8 cellular contexts compared by ENCODE assay signal in the genomic region with DNA sequence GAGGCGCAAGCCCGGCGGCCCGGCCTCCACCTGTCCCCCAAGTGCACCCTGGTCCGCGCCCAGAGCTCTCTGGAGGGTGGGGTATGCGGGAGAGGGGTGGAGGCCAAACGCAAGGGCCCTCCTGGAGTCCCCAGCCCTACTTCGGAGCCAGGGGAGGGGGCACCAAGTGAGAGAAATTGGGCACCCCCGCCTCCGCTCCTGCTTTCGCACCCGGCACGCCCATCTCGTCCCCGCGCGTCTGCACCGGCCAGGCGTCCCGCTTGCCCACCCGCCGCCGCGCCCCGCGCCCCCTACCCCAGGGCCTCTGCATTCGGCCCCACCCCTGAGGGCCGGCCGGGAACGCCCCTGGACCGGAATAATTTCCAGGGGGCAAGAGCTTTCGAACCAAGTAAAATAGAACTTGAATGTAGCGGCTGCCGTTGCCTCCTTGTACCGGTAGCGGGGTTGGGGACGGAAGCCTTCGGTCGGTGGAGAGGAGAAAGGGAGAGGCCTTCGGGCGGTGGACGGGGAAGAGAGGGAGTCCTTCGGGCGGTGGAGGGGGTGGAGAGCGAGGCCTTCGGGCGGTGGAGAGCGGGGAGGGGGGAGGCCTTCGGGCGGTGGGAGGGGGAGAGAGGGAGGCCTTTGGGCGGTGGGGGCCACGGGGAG. TPM values are rescaled to one million over a fixed set of nuclear protein-coding genes. Genes with fewer than 3 reads are reported as not detected.
DNase-seq lines count a peak whose midpoint lies in the region; ATAC-seq and TF ChIP-seq lines count a peak whose summit lies in the region.

No MANE protein-coding gene starts in this region.

- POLR2A ChIA-PET in WTC11 (lab: Charles Lee): interaction anchor here (0.6 to 3.0 kb wide), 6 partner anchors 13 to 452 kb away, joined by 3 to 14 read pairs (median 4); partner anchors contain the start of gene EDF1

- H3K4me3 Mint-ChIP-seq in T-helper 1 cell treated with Interleukin-12 subunit alpha and Interleukin-12 subunit beta and Interleukin-4 antibody, amounts not matched to agents 30 μg/mL and 1 μg/mL, for 36 hours: peak overlapping the region; percentile 94
- H3K4me3 Mint-ChIP-seq in WTC11 (peak overlapping the region; percentile 94), nephron progenitor cell (peak overlapping the region; percentile 94)

- H3K4me3 ChIP-seq in epithelial cell of proximal tubule (ENCODE audit: low read depth, low read length): peak overlapping the region; percentile 77

- peaks cover 10% of the 10 kb centered on the region for H3K27me3 Mint-ChIP-seq in T-helper 1 cell treated with Interleukin-12 subunit alpha and Interleukin-12 subunit beta and Interleukin-4 antibody, amounts not matched to agents 30 μg/mL and 1 μg/mL, for 36 hours (ENCODE audit: low read depth)
- peaks cover 3% of the 10 kb centered on the region for H3K27me3 Mint-ChIP-seq in WTC11 (ENCODE audit: low read depth)
- H3K27me3 Mint-ChIP-seq in nephron progenitor cell (ENCODE audit: low read depth, poor library complexity): peaks cover 9% of the 10 kb centered on the region

- peaks cover 5% of the 10 kb centered on the region for H3K36me3 Mint-ChIP-seq in T-helper 1 cell treated with Interleukin-12 subunit alpha and Interleukin-12 subunit beta and Interleukin-4 antibody, amounts not matched to agents 30 μg/mL and 1 μg/mL, for 36 hours (ENCODE audit: low read depth)
- peaks cover 2% of the 10 kb centered on the region; the same call in 1 of the 2 replicates for H3K36me3 Mint-ChIP-seq in WTC11
- H3K36me3 Mint-ChIP-seq in nephron progenitor cell (ENCODE audit: low read depth): no peaks in the 10 kb centered on the region

- H3K4me1 Mint-ChIP-seq in T-helper 1 cell treated with Interleukin-12 subunit alpha and Interleukin-12 subunit beta and Interleukin-4 antibody, amounts not matched to agents 30 μg/mL and 1 μg/mL, for 36 hours (ENCODE audit: low read depth): peaks cover 7% of the 10 kb centered on the region
- H3K4me1 Mint-ChIP-seq in WTC11 (peaks cover 6% of the 10 kb centered on the region), nephron progenitor cell (peaks cover 9% of the 10 kb centered on the region)

- no peak for TF ChIP-seq CTCF in WTC11 (IDR thresholded peaks at IDR 0.05)
- no peak for TF ChIP-seq CTCF in epithelial cell of proximal tubule (conservative IDR thresholded peaks at IDR 0.05; ENCODE audit: low read depth, low read length)
- no peak for TF ChIP-seq CTCF in nephron progenitor cell (IDR thresholded peaks at IDR 0.05)

- CTCF ChIA-PET in WTC11 (lab: Charles Lee): interaction anchor here (0.7 to 3.0 kb wide), 11 partner anchors 13 to 220 kb away, joined by 3 to 18 read pairs (median 10); partner anchors contain the start of genes NPDC1 and RABL6

- H3K9me3 Mint-ChIP-seq in T-helper 1 cell treated with Interleukin-12 subunit alpha and Interleukin-12 subunit beta and Interleukin-4 antibody, amounts not matched to agents 30 μg/mL and 1 μg/mL, for 36 hours: no peaks in the 10 kb centered on the region
- H3K9me3 Mint-ChIP-seq in WTC11: no peaks in the 10 kb centered on the region
- H3K9me3 Mint-ChIP-seq in nephron progenitor cell: no peaks in the 10 kb centered on the region

- DNase-seq in T-helper 1 cell (no peak), M059J (ENCODE audit: low read depth) (peak; percentile 55), WTC11 (ENCODE audit: low spot score) (peak; percentile 60), epithelial cell of proximal tubule (ENCODE audit: low read depth) (no peak), nephron progenitor cell (peak; percentile 63), T-helper 9 cell (no peak)

- H3K27ac Mint-ChIP-seq in T-helper 1 cell treated with Interleukin-12 subunit alpha and Interleukin-12 subunit beta and Interleukin-4 antibody, amounts not matched to agents 30 μg/mL and 1 μg/mL, for 36 hours: peak overlapping the region; percentile 92
- H3K27ac Mint-ChIP-seq in WTC11: peak overlapping the region; percentile 94
- no peak overlapping the region for H3K27ac Mint-ChIP-seq in nephron progenitor cell

- ATAC-seq in WTC11 (peak; percentile 0; the same call in 1 of the 2 replicates), HG02938 (IDR thresholded peaks at IDR 0.05; ENCODE audit: unreplicated experiment) (no peak)

TF ChIP-seq in WTC11, 78 proteins besides CTCF, POLR2A, EP300 and RAD21:
- TF ChIP-seq MYBL2 (CRISPR knock-in tag; IDR thresholded peaks at IDR 0.05): no peak
- TF ChIP-seq, protein P1, sequence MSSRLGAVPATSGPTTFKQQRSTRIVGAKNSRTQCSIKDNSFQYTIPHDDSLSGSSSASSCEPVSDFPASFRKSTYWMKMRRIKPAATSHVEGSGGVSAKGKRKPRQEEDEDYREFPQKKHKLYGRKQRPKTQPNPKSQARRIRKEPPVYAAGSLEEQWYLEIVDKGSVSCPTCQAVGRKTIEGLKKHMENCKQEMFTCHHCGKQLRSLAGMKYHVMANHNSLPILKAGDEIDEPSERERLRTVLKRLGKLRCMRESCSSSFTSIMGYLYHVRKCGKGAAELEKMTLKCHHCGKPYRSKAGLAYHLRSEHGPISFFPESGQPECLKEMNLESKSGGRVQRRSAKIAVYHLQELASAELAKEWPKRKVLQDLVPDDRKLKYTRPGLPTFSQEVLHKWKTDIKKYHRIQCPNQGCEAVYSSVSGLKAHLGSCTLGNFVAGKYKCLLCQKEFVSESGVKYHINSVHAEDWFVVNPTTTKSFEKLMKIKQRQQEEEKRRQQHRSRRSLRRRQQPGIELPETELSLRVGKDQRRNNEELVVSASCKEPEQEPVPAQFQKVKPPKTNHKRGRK (CRISPR knock-in tag; IDR thresholded peaks at IDR 0.05; ENCODE audit: borderline replicate concordance): no peak
- TF ChIP-seq RELA (CRISPR knock-in tag; IDR thresholded peaks at IDR 0.05; ENCODE audit: borderline replicate concordance): no peak
- TF ChIP-seq NFE2L1 (CRISPR knock-in tag; IDR thresholded peaks at IDR 0.05): no peak
- no peak for TF ChIP-seq KAT7 (CRISPR knock-in tag; IDR thresholded peaks at IDR 0.05; ENCODE audit: borderline replicate concordance)
- TF ChIP-seq, protein P2, sequence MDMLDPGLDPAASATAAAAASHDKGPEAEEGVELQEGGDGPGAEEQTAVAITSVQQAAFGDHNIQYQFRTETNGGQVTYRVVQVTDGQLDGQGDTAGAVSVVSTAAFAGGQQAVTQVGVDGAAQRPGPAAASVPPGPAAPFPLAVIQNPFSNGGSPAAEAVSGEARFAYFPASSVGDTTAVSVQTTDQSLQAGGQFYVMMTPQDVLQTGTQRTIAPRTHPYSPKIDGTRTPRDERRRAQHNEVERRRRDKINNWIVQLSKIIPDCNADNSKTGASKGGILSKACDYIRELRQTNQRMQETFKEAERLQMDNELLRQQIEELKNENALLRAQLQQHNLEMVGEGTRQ (CRISPR knock-in tag; IDR thresholded peaks at IDR 0.05): no peak
- no peak for TF ChIP-seq ZNF232 (CRISPR knock-in tag; IDR thresholded peaks at IDR 0.05)

RNA-seq across cellular contexts. Expression of gene PHPT1, which starts 0.7 kb away (rescaled TPM):
- 81.2 and 95.3 TPM in 2 replicates for total RNA-seq in M059J (2014; rRNA removed; shearing (Covaris generic))
- total RNA-seq in WTC11 (2021) (138 to 176 TPM (median 173 TPM) in 3 replicates), epithelial cell of proximal tubule (101 and 114 TPM in 2 replicates)

RNA-seq across cellular contexts. Expression of gene MAMDC4, which starts 3.6 kb away (rescaled TPM):
- total RNA-seq in M059J (2014; rRNA removed; shearing (Covaris generic)): 0.44 TPM in 1 of 2 replicates, not detected in the other
- total RNA-seq in WTC11 (2021) (6.7 to 12.1 TPM (median 10.9 TPM) in 3 replicates), epithelial cell of proximal tubule (1.2 and 4.8 TPM in 2 replicates)

RNA-seq across cellular contexts. Expression of gene AJM1, which starts 6.2 kb away (rescaled TPM):
- total RNA-seq in M059J (2014; rRNA removed; shearing (Covaris generic)): 0.15 and 1.1 TPM in 2 replicates
- total RNA-seq in WTC11 (2021): 1.6 to 1.7 TPM (median 1.6 TPM) in 3 replicates
- 0.51 and 2.2 TPM in 2 replicates for total RNA-seq in epithelial cell of proximal tubule

RNA-seq across cellular contexts. Expression of gene EDF1, which starts 17.6 kb away (rescaled TPM):
- total RNA-seq in M059J (2014; rRNA removed; shearing (Covaris generic)): 567 and 587 TPM in 2 replicates
- total RNA-seq in WTC11 (2021): 312 to 334 TPM (median 328 TPM) in 3 replicates
- total RNA-seq in epithelial cell of proximal tubule: 403 and 419 TPM in 2 replicates

RNA-seq across cellular contexts. Expression of gene TRAF2, which starts 37.8 kb away (rescaled TPM):
- total RNA-seq in M059J (2014; rRNA removed; shearing (Covaris generic)): 13.6 and 26.8 TPM in 2 replicates
- 55.0 to 62.5 TPM (median 61.3 TPM) in 3 replicates for total RNA-seq in WTC11 (2021)
- total RNA-seq in epithelial cell of proximal tubule: 21.0 and 26.1 TPM in 2 replicates

Comparison
In these comparisons a context has a peak if more than half of its experiments do, and no peak if none do; other contexts are left out.
1. DNase-seq: peak in M059J (single experiment), WTC11 (single experiment) and nephron progenitor cell (single experiment); none in T-helper 1 cell (0 of 5), epithelial cell of proximal tubule (single experiment) and T-helper 9 cell (single experiment).
2. Peak in every context shown above with its lines, with median percentiles within 50 percentile points of each other: H3K4me3 Mint-ChIP-seq.